ENCODE assay signal across 14 cellular contexts in genomic region chr14:104388631-104389325, GRCh38.
DNase-seq lines count a peak whose midpoint lies in the region; ATAC-seq and TF ChIP-seq lines count a peak whose summit lies in the region.
"Had no signal": no experiment of that assay in that cellular context is flagged by ENCODE, and none has a peak within 500 bp of the region (broad histone marks: within the 10 kb centered on the region; RNA-seq: fewer than 3 reads in every experiment).

No MANE protein-coding gene starts in this region.

- peaks cover 42% of the 10 kb centered on the region for H3K4me1 Mint-ChIP-seq in activated CD8-positive, alpha-beta T cell treated with anti-CD3 and anti-CD28 coated beads, Interleukin-2, amount 10 ng/mL, durations not matched to agents 7 days and 5 days (ENCODE audit: low read depth)
- peaks cover 39% of the 10 kb centered on the region for H3K4me1 Mint-ChIP-seq in activated CD8-positive, alpha-beta T cell treated with anti-CD3 and anti-CD28 coated beads for 36 hours (ENCODE audit: low read depth)
- peaks cover 14% of the 10 kb centered on the region for H3K4me1 Mint-ChIP-seq in endodermal cell

- H3K4me3 Mint-ChIP-seq in activated CD8-positive, alpha-beta T cell treated with anti-CD3 and anti-CD28 coated beads, Interleukin-2, amount 10 ng/mL, durations not matched to agents 7 days and 5 days = no peak overlapping the region
- no peak overlapping the region for H3K4me3 Mint-ChIP-seq in activated CD8-positive, alpha-beta T cell treated with anti-CD3 and anti-CD28 coated beads for 36 hours
- no peak overlapping the region for H3K4me3 Mint-ChIP-seq in endodermal cell
- H3K4me3 Mint-ChIP-seq: WTC11 had no signal

- H3K9me3 Mint-ChIP-seq in activated CD8-positive, alpha-beta T cell treated with anti-CD3 and anti-CD28 coated beads, Interleukin-2, amount 10 ng/mL, durations not matched to agents 7 days and 5 days (ENCODE audit: insufficient read depth) = no peaks in the 10 kb centered on the region
- no peaks in the 10 kb centered on the region for H3K9me3 Mint-ChIP-seq in activated CD8-positive, alpha-beta T cell treated with anti-CD3 and anti-CD28 coated beads for 36 hours
- no peaks in the 10 kb centered on the region for H3K9me3 Mint-ChIP-seq in endodermal cell
- H3K9me3 Mint-ChIP-seq: WTC11 had no signal

- H3K36me3 ChIP-seq in IMR-90 (ENCODE audit: control insufficient read depth, insufficient read depth, low read length) (no peaks in the 10 kb centered on the region), endodermal cell (ENCODE audit: control insufficient read depth, insufficient read depth, low read length) (no peaks in the 10 kb centered on the region), spleen (no peaks in the 10 kb centered on the region), smooth muscle cell (ENCODE audit: low read depth) (no peaks in the 10 kb centered on the region)

- peak; percentile 10 for DNase-seq in activated CD8-positive, alpha-beta T cell treated with anti-CD3 and anti-CD28 coated beads, Interleukin-2, amount 10 ng/mL, durations not matched to agents 7 days and 5 days
- no peak for DNase-seq in activated CD8-positive, alpha-beta T cell treated with anti-CD3 and anti-CD28 coated beads for 36 hours
- DNase-seq in IMR-90 (no peak), endodermal cell (peak; percentile 35), spleen (peak; percentile 71), smooth muscle cell (lab: John Stamatoyannopoulos, UW; ENCODE audit: unreplicated experiment) (no peak)
- DNase-seq: NCI-H1048, NCI-H2171 treated with DMSO at 0.1 percent for 48 hours, occipital lobe, RPMI8226 had no signal

- no peak overlapping the region for H4K91ac ChIP-seq in IMR-90 (ENCODE audit: insufficient read depth, low read depth, low read length)

- no peaks in the 10 kb centered on the region for H3K79me1 ChIP-seq in IMR-90 (ENCODE audit: low read depth in 1 of 2, low read length in 2 of 2)

- H2BK20ac ChIP-seq in IMR-90 (ENCODE audit: low read depth, low read length) = no peak overlapping the region

- H3K14ac ChIP-seq in IMR-90 (replicated peaks; ENCODE audit: low read depth, low read length) = no peak overlapping the region

- in situ Hi-C loops in IMR-90 (cut with MboI; ENCODE audit: low sequenced_read_pairs) = no loop called here

- no peaks in the 10 kb centered on the region for H3K79me2 ChIP-seq in smooth muscle cell (ENCODE audit: low read depth)

- POLR2A ChIA-PET in activated CD8-positive, alpha-beta T cell treated with anti-CD3 and anti-CD28 coated beads, Interleukin-2, amount 10 ng/mL, durations not matched to agents 7 days and 5 days (lab: Charles Lee) = no interaction called here
- POLR2A ChIA-PET in activated CD8-positive, alpha-beta T cell treated with anti-CD3 and anti-CD28 coated beads for 36 hours (lab: Charles Lee) = no interaction called here
- POLR2A ChIA-PET in IMR-90 (lab: Charles Lee; ENCODE audit: unreplicated experiment) = no interaction called here

- no peak overlapping the region for H3K4me2 ChIP-seq in IMR-90 (ENCODE audit: low read depth, low read length)
- no peak overlapping the region for H3K4me2 ChIP-seq in smooth muscle cell
- H3K4me2 ChIP-seq: A549 had no signal

- H3K56ac ChIP-seq in IMR-90 (ENCODE audit: extremely low read depth, insufficient read depth, low read length) = no peak overlapping the region

- no peaks in the 10 kb centered on the region for H3K4me1 ChIP-seq in IMR-90 (ENCODE audit: control insufficient read depth, insufficient read depth, low read length)
- H3K4me1 ChIP-seq in endodermal cell (ENCODE audit: control insufficient read depth, insufficient read depth, low read length) = no peaks in the 10 kb centered on the region
- H3K4me1 ChIP-seq in spleen = peaks cover 13 to 100% (median 77%) of the 10 kb centered on the region in 6 donors
- peaks cover 4% of the 10 kb centered on the region for H3K4me1 ChIP-seq in smooth muscle cell (ENCODE audit: low read depth)
- H3K4me1 ChIP-seq: A549 had no signal

- BruUV-seq in IMR-90 (replicated peaks; lab: Mats Ljungman, UMichigan) = no TSS peak

- H3K9ac ChIP-seq in IMR-90 (ENCODE audit: low read depth, low read length) = no peak overlapping the region
- no peak overlapping the region for H3K9ac ChIP-seq in endodermal cell (ENCODE audit: extremely low read depth, low read length, poor library complexity, severe bottlenecking)
- H3K9ac ChIP-seq in smooth muscle cell (ENCODE audit: low read depth) = no peak overlapping the region

- no peak overlapping the region for H3K23ac ChIP-seq in IMR-90 (ENCODE audit: low read depth, low read length)

- peak overlapping the region; percentile 11 for H2AFZ ChIP-seq in IMR-90 (replicated peaks; ENCODE audit: low read length, poor library complexity)
- no peak overlapping the region for H2AFZ ChIP-seq in smooth muscle cell (ENCODE audit: low read depth)

- intact Hi-C loops in activated CD8-positive, alpha-beta T cell treated with anti-CD3 and anti-CD28 coated beads for 36 hours (cut with micrococcal nuclease) = no loop called here
- intact Hi-C loops in IMR-90 (cut with micrococcal nuclease) = no loop called here
- intact Hi-C loops in spleen (cut with DNase I; ENCODE audit: low total_unique reads) = no loop called here

- H2BK5ac ChIP-seq in IMR-90 (ENCODE audit: low read depth, low read length, poor library complexity, severe bottlenecking) = no peak overlapping the region

- no peak for TF ChIP-seq CTCF in activated CD8-positive, alpha-beta T cell treated with anti-CD3 and anti-CD28 coated beads for 36 hours (IDR thresholded peaks at IDR 0.05)
- TF ChIP-seq CTCF in IMR-90 (conservative IDR thresholded peaks at IDR 0.05; ENCODE audit: low read depth, low read length) (no peak), endodermal cell (conservative IDR thresholded peaks at IDR 0.05) (no peak), spleen (IDR thresholded peaks at IDR 0.05 in 8 of 11, conservative IDR thresholded peaks at IDR 0.05 in 3 of 11) (no peak), smooth muscle cell (IDR thresholded peaks at IDR 0.05; ENCODE audit: borderline replicate concordance, insufficient read depth, poor library complexity, severe bottlenecking) (no peak)

- H3K27me3 ChIP-seq in IMR-90 (ENCODE audit: control insufficient read depth, insufficient read depth, low read length) (no peaks in the 10 kb centered on the region), endodermal cell (ENCODE audit: control insufficient read depth, insufficient read depth, low read length, poor library complexity, severe bottlenecking) (no peaks in the 10 kb centered on the region), spleen (replicated peaks in 1 of 7) (peaks cover 0 to 14% (median 0%) of the 10 kb centered on the region in 7 donors), smooth muscle cell (ENCODE audit: low read depth) (no peaks in the 10 kb centered on the region)

- H2AK5ac ChIP-seq in IMR-90 (ENCODE audit: low read depth, low read length) = no peak overlapping the region

- TF ChIP-seq POLR2A in IMR-90 (IDR thresholded peaks at IDR 0.05; ENCODE audit: low read depth, low read length) = no peak
- no peak for TF ChIP-seq POLR2A in spleen (IDR thresholded peaks at IDR 0.05)

- no peak for ATAC-seq in activated CD8-positive, alpha-beta T cell treated with anti-CD3 and anti-CD28 coated beads, Interleukin-2, amount 10 ng/mL, durations not matched to agents 7 days and 5 days
- ATAC-seq in activated CD8-positive, alpha-beta T cell treated with anti-CD3 and anti-CD28 coated beads for 36 hours = no peak
- no peak for ATAC-seq in IMR-90 (ENCODE audit: low read depth)
- ATAC-seq in GM19455 (IDR thresholded peaks at IDR 0.05; ENCODE audit: unreplicated experiment) = no peak
- ATAC-seq in HG03095 (IDR thresholded peaks at IDR 0.05; ENCODE audit: unreplicated experiment) = no peak
- ATAC-seq: A549, WTC11 had no signal

- CTCF ChIA-PET in activated CD8-positive, alpha-beta T cell treated with anti-CD3 and anti-CD28 coated beads, Interleukin-2, amount 10 ng/mL, durations not matched to agents 7 days and 5 days (lab: Charles Lee) = no interaction called here
- CTCF ChIA-PET in activated CD8-positive, alpha-beta T cell treated with anti-CD3 and anti-CD28 coated beads for 36 hours (lab: Charles Lee) = no interaction called here
- CTCF ChIA-PET in IMR-90 (lab: Yijun Ruan, JAX) = no interaction called here

- no peaks in the 10 kb centered on the region for H3K27me3 Mint-ChIP-seq in activated CD8-positive, alpha-beta T cell treated with anti-CD3 and anti-CD28 coated beads, Interleukin-2, amount 10 ng/mL, durations not matched to agents 7 days and 5 days (ENCODE audit: low read depth)
- no peaks in the 10 kb centered on the region for H3K27me3 Mint-ChIP-seq in activated CD8-positive, alpha-beta T cell treated with anti-CD3 and anti-CD28 coated beads for 36 hours
- H3K27me3 Mint-ChIP-seq in endodermal cell (ENCODE audit: insufficient read depth) = no peaks in the 10 kb centered on the region

- peak overlapping the region; percentile 84 for H3K27ac Mint-ChIP-seq in activated CD8-positive, alpha-beta T cell treated with anti-CD3 and anti-CD28 coated beads, Interleukin-2, amount 10 ng/mL, durations not matched to agents 7 days and 5 days
- no peak overlapping the region for H3K27ac Mint-ChIP-seq in activated CD8-positive, alpha-beta T cell treated with anti-CD3 and anti-CD28 coated beads for 36 hours
- no peak overlapping the region for H3K27ac Mint-ChIP-seq in endodermal cell
- H3K27ac Mint-ChIP-seq: WTC11 had no signal

- no peak overlapping the region for H2BK120ac ChIP-seq in IMR-90 (ENCODE audit: low read depth, low read length)

- WGBS in IMR-90 (ENCODE audit: extremely low coverage in 2 of 2, insufficient read length in 1 of 2), 2 experiments = 80% methylated on average over 14 of the region's 24 CpGs; no CpG with 5 or more reads in 1 of the 2 experiments
- WGBS in endodermal cell (ENCODE audit: insufficient coverage in 1 of 2, insufficient read length in 1 of 2), 2 experiments = 90 to 97% methylated on average over 11 to 24 of the region's 24 CpGs
- WGBS in spleen, 5 donors = 87 to 94% (median 90%) methylated on average over 23 to 24 of the region's 24 CpGs
- 93% methylated on average over 24 of the region's 24 CpGs for WGBS in smooth muscle cell (ENCODE audit: low lambda C conversion rate)

- H2BK15ac ChIP-seq in IMR-90 (ENCODE audit: low read depth, low read length) = no peak overlapping the region

- H3K9me1 ChIP-seq in IMR-90 (ENCODE audit: insufficient read depth, low read length) = no peaks in the 10 kb centered on the region

- H3K9me3 ChIP-seq in IMR-90 (ENCODE audit: control insufficient read depth, insufficient read depth, low read length) (peaks cover 34% of the 10 kb centered on the region), endodermal cell (ENCODE audit: control insufficient read depth, low read length) (no peaks in the 10 kb centered on the region), spleen (no peaks in the 10 kb centered on the region), smooth muscle cell (replicated peaks; ENCODE audit: low read depth) (no peaks in the 10 kb centered on the region)
- H3K9me3 ChIP-seq: A549 had no signal

- H4K8ac ChIP-seq in IMR-90 (ENCODE audit: low read depth in 2 of 2, low read length in 2 of 2) = no peak overlapping the region

- H2AK9ac ChIP-seq in IMR-90 (replicated peaks; ENCODE audit: low read depth, low read length, poor library complexity) = no peak overlapping the region

- no peak for TF ChIP-seq RAD21 in IMR-90 (IDR thresholded peaks at IDR 0.05; ENCODE audit: low read length)

- H3F3A ChIP-seq in smooth muscle cell (ENCODE audit: low read depth) = no peaks in the 10 kb centered on the region

- no peak overlapping the region for H4K5ac ChIP-seq in IMR-90 (ENCODE audit: low read depth, low read length)

- H3K4me3 ChIP-seq in IMR-90 (ENCODE audit: insufficient read depth, low read depth, low read length) (no peak overlapping the region), endodermal cell (ENCODE audit: low read length) (no peak overlapping the region), spleen (no peak overlapping the region), smooth muscle cell (no peak overlapping the region)
- H3K4me3 ChIP-seq: A549 had no signal

- no peak overlapping the region for H3K18ac ChIP-seq in IMR-90 (ENCODE audit: low read depth, low read length)

- H3K4ac ChIP-seq in IMR-90 (ENCODE audit: low read depth, low read length) = no peak overlapping the region

- H4K20me1 ChIP-seq in IMR-90 (ENCODE audit: insufficient read depth, low read length) (no peaks in the 10 kb centered on the region), smooth muscle cell (ENCODE audit: low read depth) (no peaks in the 10 kb centered on the region)

- dilution Hi-C loops in IMR-90 (cut with HindIII; ENCODE audit: low sequenced_read_pairs, unreplicated experiment) = no loop called here

- H3K27ac ChIP-seq in IMR-90 (ENCODE audit: insufficient read depth, low read length) (no peak overlapping the region), endodermal cell (ENCODE audit: low read depth, low read length) (no peak overlapping the region), spleen (peak overlapping the region in 6 of 8 donors; percentile 17 to 70 (median 50)), smooth muscle cell (ENCODE audit: low read depth) (no peak overlapping the region)
- H3K27ac ChIP-seq: A549 had no signal

- no peaks in the 10 kb centered on the region for H3K36me3 Mint-ChIP-seq in activated CD8-positive, alpha-beta T cell treated with anti-CD3 and anti-CD28 coated beads, Interleukin-2, amount 10 ng/mL, durations not matched to agents 7 days and 5 days (ENCODE audit: low read depth)
- no peaks in the 10 kb centered on the region for H3K36me3 Mint-ChIP-seq in activated CD8-positive, alpha-beta T cell treated with anti-CD3 and anti-CD28 coated beads for 36 hours (ENCODE audit: low read depth)
- no peaks in the 10 kb centered on the region for H3K36me3 Mint-ChIP-seq in endodermal cell (ENCODE audit: low read depth)
- H3K36me3 Mint-ChIP-seq: WTC11 had no signal

Comparison
In these comparisons a context has a peak if more than half of its experiments do, and no peak if none do; other contexts are left out.
1. DNase-seq: peak in activated CD8-positive, alpha-beta T cell treated with anti-CD3 and anti-CD28 coated beads, Interleukin-2, amount 10 ng/mL, durations not matched to agents 7 days and 5 days (single experiment), endodermal cell (single experiment) and spleen (single experiment); none in activated CD8-positive, alpha-beta T cell treated with anti-CD3 and anti-CD28 coated beads for 36 hours (single experiment), IMR-90 (single experiment) and smooth muscle cell (single experiment).
2. H3K27ac ChIP-seq: peak in spleen (6 of 8); none in IMR-90 (single experiment), endodermal cell (single experiment) and smooth muscle cell (single experiment).